Comparison of ENCODE assay signal across 22 cellular contexts in genomic region chr20:50967621-50968020, GRCh38. TPM values are rescaled to one million over a fixed set of nuclear protein-coding genes. Genes with fewer than 3 reads are reported as not detected.
DNase-seq lines count a peak whose midpoint lies in the region; ATAC-seq and TF ChIP-seq lines count a peak whose summit lies in the region.
"Had no signal": no experiment of that assay in that cellular context is flagged by ENCODE, and none has a peak within 500 bp of the region (broad histone marks: within the 10 kb centered on the region; RNA-seq: fewer than 3 reads in every experiment).

No MANE protein-coding gene starts in this region.

- no peak overlapping the region for H3K27ac ChIP-seq in esophagus muscularis mucosa (replicated peaks in 1 of 4)
- H3K27ac ChIP-seq: cardiac muscle cell, upper lobe of left lung, VCaP had no signal

- in situ Hi-C loops in ACHN (cut with HindIII; ENCODE audit: low pct_ligation_motif_present, low pct_unique_long_range_greater_than_20kb, low sequenced_read_pairs): no loop called here

- H3K4me1 Mint-ChIP-seq in neural crest cell: peaks cover 15% of the 10 kb centered on the region

- H3K36me3 Mint-ChIP-seq in neural crest cell (ENCODE audit: low read depth): no peaks in the 10 kb centered on the region
- H3K36me3 Mint-ChIP-seq: activated naive CD8-positive, alpha-beta T cell treated with anti-CD3 and anti-CD28 coated beads, Interleukin-2, amount 10 ng/mL, durations not matched to agents 7 days and 5 days; T-cell had no signal

- H3K9me3 ChIP-seq in esophagus muscularis mucosa: no peaks in the 10 kb centered on the region
- H3K9me3 ChIP-seq: upper lobe of left lung had no signal

- WGBS in esophagus muscularis mucosa: 41% methylated on average over 7 of the region's 7 CpGs

- ATAC-seq in GM19324 (IDR thresholded peaks at IDR 0.05; ENCODE audit: low FRiP score, unreplicated experiment): no peak
- ATAC-seq: activated CD8-positive, alpha-beta T cell treated with anti-CD3 and anti-CD28 coated beads for 36 hours; HCT116; stimulated activated memory B cell treated with anti-CD40 and anti-IgM and Interleukin-4, amounts not matched to agents 10 μg/mL and 1 μg/mL and 100 μg/mL, for 72 hours; T-cell had no signal

- peak overlapping the region; percentile 6 for H3K4me3 Mint-ChIP-seq in neural crest cell
- H3K4me3 Mint-ChIP-seq: activated CD8-positive, alpha-beta T cell treated with anti-CD3 and anti-CD28 coated beads for 36 hours; activated naive CD8-positive, alpha-beta T cell treated with anti-CD3 and anti-CD28 coated beads, Interleukin-2, amount 10 ng/mL, durations not matched to agents 7 days and 5 days; activated T-helper 1 cell treated with anti-CD3 and anti-CD28 coated beads, Interleukin-12 subunit alpha, Interleukin-12 subunit beta, Interleukin-2, Interleukin-4 antibody, amounts not matched to agents 30 ng/mL and 10 ng/mL and 1 ng/mL, durations not matched to agents 14 hours and 24 hours and 36 hours; endodermal cell; stimulated activated memory B cell treated with anti-CD40 and anti-IgM and Interleukin-4, amounts not matched to agents 10 μg/mL and 1 μg/mL and 100 μg/mL, for 72 hours; T-cell had no signal

- no peaks in the 10 kb centered on the region for H3K27me3 ChIP-seq in esophagus muscularis mucosa
- H3K27me3 ChIP-seq: cardiac muscle cell, upper lobe of left lung had no signal

- TF ChIP-seq POLR2A in esophagus muscularis mucosa (IDR thresholded peaks at IDR 0.05; ENCODE audit: low read depth): no peak

- DNase-seq in ACHN (peak; percentile 60), NCI-H2227 (lab: John Stamatoyannopoulos, UW; ENCODE audit: unreplicated experiment) (peak; percentile 47), ecto neural progenitor cell (ENCODE audit: low spot score) (peak; percentile 76), neural crest cell (ENCODE audit: low read depth, low spot score) (no peak), COLO668 (lab: John Stamatoyannopoulos, UW; ENCODE audit: unreplicated experiment) (no peak), globus pallidus (ENCODE audit: low spot score) (no peak), esophagus muscularis mucosa (ENCODE audit: extremely low spot score) (no peak)
- DNase-seq: activated CD8-positive, alpha-beta T cell treated with anti-CD3 and anti-CD28 coated beads for 36 hours; activated naive CD8-positive, alpha-beta T cell treated with anti-CD3 and anti-CD28 coated beads, Interleukin-2, amount 10 ng/mL, durations not matched to agents 7 days and 5 days; DMS79 treated with DMSO at 0.1 percent for 48 hours; endodermal cell; Karpas-422; NCI-H1417; NCI-H345; upper lobe of left lung had no signal

- no peak for TF ChIP-seq EP300 in esophagus muscularis mucosa (IDR thresholded peaks at IDR 0.05)

- TF ChIP-seq CTCF in neural crest cell (conservative IDR thresholded peaks at IDR 0.05): no peak
- TF ChIP-seq CTCF in esophagus muscularis mucosa (IDR thresholded peaks at IDR 0.05): no peak

- peaks cover 36% of the 10 kb centered on the region for H3K27me3 Mint-ChIP-seq in neural crest cell (ENCODE audit: low read depth)
- H3K27me3 Mint-ChIP-seq: activated naive CD8-positive, alpha-beta T cell treated with anti-CD3 and anti-CD28 coated beads, Interleukin-2, amount 10 ng/mL, durations not matched to agents 7 days and 5 days; stimulated activated memory B cell treated with anti-CD40 and anti-IgM and Interleukin-4, amounts not matched to agents 10 μg/mL and 1 μg/mL and 100 μg/mL, for 72 hours; T-cell had no signal

- intact Hi-C loops in esophagus muscularis mucosa (cut with DNase I): no loop called here

- H3K4me3 ChIP-seq in esophagus muscularis mucosa: no peak overlapping the region
- H3K4me3 ChIP-seq: cardiac muscle cell, upper lobe of left lung had no signal

- peak overlapping the region; percentile 67 for H3K27ac Mint-ChIP-seq in neural crest cell (ENCODE audit: unreplicated experiment)
- H3K27ac Mint-ChIP-seq: activated CD8-positive, alpha-beta T cell treated with anti-CD3 and anti-CD28 coated beads for 36 hours; activated naive CD8-positive, alpha-beta T cell treated with anti-CD3 and anti-CD28 coated beads, Interleukin-2, amount 10 ng/mL, durations not matched to agents 7 days and 5 days; activated T-helper 1 cell treated with anti-CD3 and anti-CD28 coated beads, Interleukin-12 subunit alpha, Interleukin-12 subunit beta, Interleukin-2, Interleukin-4 antibody, amounts not matched to agents 30 ng/mL and 10 ng/mL and 1 ng/mL, durations not matched to agents 14 hours and 24 hours and 36 hours; endodermal cell; stimulated activated memory B cell treated with anti-CD40 and anti-IgM and Interleukin-4, amounts not matched to agents 10 μg/mL and 1 μg/mL and 100 μg/mL, for 72 hours; T-cell had no signal

- peaks cover 0 to under 1% (median 0%) of the 10 kb centered on the region in 4 donors for H3K36me3 ChIP-seq in esophagus muscularis mucosa
- H3K36me3 ChIP-seq: cardiac muscle cell, upper lobe of left lung had no signal

- H3K4me1 ChIP-seq in esophagus muscularis mucosa: no peaks in the 10 kb centered on the region
- H3K4me1 ChIP-seq: upper lobe of left lung had no signal

- H3K9me3 Mint-ChIP-seq in neural crest cell: no peaks in the 10 kb centered on the region
- H3K9me3 Mint-ChIP-seq: activated CD8-positive, alpha-beta T cell treated with anti-CD3 and anti-CD28 coated beads for 36 hours; activated naive CD8-positive, alpha-beta T cell treated with anti-CD3 and anti-CD28 coated beads, Interleukin-2, amount 10 ng/mL, durations not matched to agents 7 days and 5 days; activated T-helper 1 cell treated with anti-CD3 and anti-CD28 coated beads, Interleukin-12 subunit alpha, Interleukin-12 subunit beta, Interleukin-2, Interleukin-4 antibody, amounts not matched to agents 30 ng/mL and 10 ng/mL and 1 ng/mL, durations not matched to agents 14 hours and 24 hours and 36 hours; endodermal cell; stimulated activated memory B cell treated with anti-CD40 and anti-IgM and Interleukin-4, amounts not matched to agents 10 μg/mL and 1 μg/mL and 100 μg/mL, for 72 hours; T-cell had no signal

RNA-seq across cellular contexts. Expression of gene MOCS3, which starts 9.0 kb away (rescaled TPM):
- total RNA-seq in neural crest cell (6.1 and 6.5 TPM in 2 replicates), esophagus muscularis mucosa (1 to 10 TPM; 2.9 to 6.2 (median 4.2) TPM)

RNA-seq across cellular contexts. Expression of gene DPM1, which starts 9.3 kb away (rescaled TPM):
- 42.9 and 48.3 TPM in 2 replicates for total RNA-seq in neural crest cell
- 10 to 100 TPM; 33.6 to 56.3 (median 41.7) TPM for total RNA-seq in esophagus muscularis mucosa

RNA-seq across cellular contexts. Expression of gene ADNP, which starts 36.4 kb away (rescaled TPM):
- total RNA-seq in neural crest cell (132 and 140 TPM in 2 replicates), esophagus muscularis mucosa (10 to 100 TPM; 39.1 to 59.8 (median 48.2) TPM)

RNA-seq across cellular contexts. Expression of gene KCNG1, which starts 55.3 kb away (rescaled TPM):
- total RNA-seq in neural crest cell (4.5 and 5.8 TPM in 2 replicates), esophagus muscularis mucosa (1 to 10 TPM in 1 of 4 donors, under 1 TPM in 3; 0.42 to 2.2 (median 0.64) TPM)
- total RNA-seq: activated naive CD8-positive, alpha-beta T cell treated with anti-CD3 and anti-CD28 coated beads, Interleukin-2, amount 10 ng/mL, durations not matched to agents 7 days and 5 days had no signal

Comparison
In these comparisons a context has a peak if more than half of its experiments do, and no peak if none do; other contexts are left out.
1. DNase-seq: peak in ACHN (single experiment), NCI-H2227 (single experiment) and ecto neural progenitor cell (single experiment); none in neural crest cell (single experiment), COLO668 (single experiment), globus pallidus (single experiment) and esophagus muscularis mucosa (single experiment).